1 cellular context compared by ENCODE assay signal in the genomic region with DNA sequence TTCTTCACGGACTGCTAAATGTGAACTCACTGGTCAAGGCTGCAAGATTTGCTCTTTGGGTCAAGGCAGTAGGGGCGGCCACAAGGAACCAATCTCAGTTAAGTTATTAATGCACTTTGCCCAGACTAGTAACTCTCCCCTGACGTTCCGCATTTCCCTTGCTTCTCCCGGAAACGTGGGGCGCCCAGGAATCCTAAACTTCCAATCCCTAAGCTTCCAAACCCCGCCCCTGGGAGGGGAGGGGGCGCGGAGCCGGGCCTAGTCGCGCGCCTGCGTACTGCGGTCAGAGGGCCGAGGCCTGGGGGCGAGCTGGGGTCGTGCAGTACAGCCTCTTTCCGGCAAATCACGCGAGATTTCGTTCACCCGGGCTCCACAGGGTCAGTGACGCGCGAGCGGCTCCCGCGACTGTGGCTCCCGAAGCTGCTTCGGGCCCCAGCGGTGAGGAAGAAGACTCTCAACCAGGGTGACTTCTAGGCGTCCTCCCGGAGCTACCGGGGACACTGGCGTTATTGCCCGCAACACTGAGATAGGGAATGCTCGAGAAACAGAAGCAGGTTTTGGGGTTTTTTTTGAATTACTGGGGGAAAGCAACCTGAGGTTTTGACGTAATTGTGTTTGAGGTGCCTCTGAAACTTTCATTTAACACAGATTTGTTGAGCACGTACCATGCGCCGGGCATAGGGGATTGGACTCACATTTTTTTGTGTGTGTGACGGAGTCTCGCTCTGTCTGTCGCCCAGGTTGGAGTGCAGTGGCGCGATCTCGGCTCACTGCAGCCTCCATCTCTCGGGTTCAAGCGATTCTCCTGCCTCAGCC.
A peak's percentile ranks its signal among the peaks of the same experiment; 100 is the strongest.
TF ChIP-seq lines count a peak whose summit lies in the region.

TSS of gene PTGR2 (plus strand) at position 265 of the 816 bp plus-strand sequence. CDS start 7,032 bp downstream, outside the sequence.

TF ChIP-seq in IMR-90, 13 proteins besides CTCF, POLR2A, EP300 and RAD21:
- no peak for TF ChIP-seq BHLHE40 (IDR thresholded peaks at IDR 0.05; ENCODE audit: low read depth, low read length)
- TF ChIP-seq MAZ (IDR thresholded peaks at IDR 0.05; ENCODE audit: borderline replicate concordance, low read depth, low read length) = peak; percentile 100
TF ChIP-seq in IMR-90: peak in this region for 1.
